1 cellular context compared by ENCODE assay signal in genomic region chr4:138242076-138242829, GRCh38.
A peak's percentile ranks its signal among the peaks of the same experiment; 100 is the strongest.
TF ChIP-seq lines count a peak whose summit lies in the region.

Gene SLC7A11, minus strand, starts transcription at chr4:138242349. Its CDS starts 280 bp downstream, at chr4:138242069.

TF ChIP-seq in HepG2, 621 proteins besides CTCF, POLR2A, EP300 and RAD21 (continued from another document and continues in another):
- TF ChIP-seq RERE (CRISPR knock-in tag; IDR thresholded peaks at IDR 0.05; ENCODE audit: low read depth) = peak; percentile 18; the same call in 1 of the 2 replicates
- no peak for TF ChIP-seq MBD4 (IDR thresholded peaks at IDR 0.05; ENCODE audit: borderline replicate concordance, low read length)
- TF ChIP-seq GRHL1 (CRISPR knock-in tag; conservative IDR thresholded peaks at IDR 0.05) = no peak
- TF ChIP-seq TBL1XR1 (IDR thresholded peaks at IDR 0.05; ENCODE audit: borderline replicate concordance, low read length, partially characterized antibody) = peak; percentile 95
- peak; percentile 70; the same call in 1 of the 2 replicates for TF ChIP-seq NFIC (IDR thresholded peaks at IDR 0.05; ENCODE audit: low read length)
- TF ChIP-seq MTA3 (CRISPR knock-in tag; IDR thresholded peaks at IDR 0.05) = no peak
- TF ChIP-seq GPN1 (CRISPR knock-in tag; IDR thresholded peaks at IDR 0.05; ENCODE audit: borderline replicate concordance) = no peak
- TF ChIP-seq ZNF629 (CRISPR knock-in tag; conservative IDR thresholded peaks at IDR 0.05) = no peak
- no peak for TF ChIP-seq ZBTB7A (CRISPR knock-in tag; IDR thresholded peaks at IDR 0.05)
- TF ChIP-seq ZNF24 (IDR thresholded peaks at IDR 0.05) = no peak
- TF ChIP-seq HMGA1 (CRISPR knock-in tag; conservative IDR thresholded peaks at IDR 0.05) = no peak
- no peak for TF ChIP-seq KLF9 (CRISPR knock-in tag; IDR thresholded peaks at IDR 0.05; ENCODE audit: low read depth)
- no peak for TF ChIP-seq RFX5 (IDR thresholded peaks at IDR 0.05; ENCODE audit: low read depth, low read length)
- peak; percentile 29; the same call in 1 of the 2 replicates for TF ChIP-seq HOXA3 (CRISPR knock-in tag; IDR thresholded peaks at IDR 0.05)
- TF ChIP-seq RFXANK (CRISPR knock-in tag; IDR thresholded peaks at IDR 0.05) = no peak
- no peak for TF ChIP-seq TEAD2 (CRISPR knock-in tag; IDR thresholded peaks at IDR 0.05)
- TF ChIP-seq ZNF350 (CRISPR knock-in tag; IDR thresholded peaks at IDR 0.05; ENCODE audit: borderline replicate concordance, low read depth) = peak; percentile 56; the same call in 1 of the 2 replicates
- TF ChIP-seq MED8 (CRISPR knock-in tag; IDR thresholded peaks at IDR 0.05; ENCODE audit: insufficient replicate concordance) = no peak
- TF ChIP-seq SAP130 (CRISPR knock-in tag; IDR thresholded peaks at IDR 0.05; ENCODE audit: low read depth) = peak; percentile 97
- no peak for TF ChIP-seq ZNF263 (CRISPR knock-in tag; IDR thresholded peaks at IDR 0.05)
- TF ChIP-seq ZNF687 (CRISPR knock-in tag; IDR thresholded peaks at IDR 0.05) = no peak; the same call in 1 of the 2 replicates
- peak; percentile 10 for TF ChIP-seq YY1 (IDR thresholded peaks at IDR 0.05; ENCODE audit: insufficient read depth, insufficient replicate concordance, low read depth, low read length)
- TF ChIP-seq ZNF234 (CRISPR knock-in tag; conservative IDR thresholded peaks at IDR 0.05) = no peak
- no peak for TF ChIP-seq HBP1 (CRISPR knock-in tag; IDR thresholded peaks at IDR 0.05; ENCODE audit: low read depth)
- TF ChIP-seq TAF1 (CRISPR knock-in tag; IDR thresholded peaks at IDR 0.05) = peak; percentile 82
- TF ChIP-seq ZNF501 (CRISPR knock-in tag; IDR thresholded peaks at IDR 0.05) = no peak
- peak in 1 of 2 experiments; percentile 90; a peak in 1 of 4 replicates for TF ChIP-seq KLF16 (CRISPR knock-in tag; IDR thresholded peaks at IDR 0.05)
- TF ChIP-seq PREB (CRISPR knock-in tag; IDR thresholded peaks at IDR 0.05) = no peak
- TF ChIP-seq FOXJ3 (CRISPR knock-in tag; IDR thresholded peaks at IDR 0.05; ENCODE audit: borderline replicate concordance) = peak; percentile 86; the same call in 1 of the 2 replicates
- TF ChIP-seq KLF6 (CRISPR knock-in tag; IDR thresholded peaks at IDR 0.05) = peak; percentile 83
- TF ChIP-seq KAT2B (IDR thresholded peaks at IDR 0.05; ENCODE audit: borderline replicate concordance, low read depth, low read length) = no peak
- TF ChIP-seq STAT5B (CRISPR knock-in tag; IDR thresholded peaks at IDR 0.05) = no peak
- peak; percentile 97 for TF ChIP-seq MAFG (CRISPR knock-in tag; IDR thresholded peaks at IDR 0.05)
- TF ChIP-seq GTF3A (CRISPR knock-in tag; conservative IDR thresholded peaks at IDR 0.05) = no peak
- 0 out of 2 replicates have a peak, but pooled peaks have one; percentile 63 for TF ChIP-seq HMGXB3 (CRISPR knock-in tag; IDR thresholded peaks at IDR 0.05; ENCODE audit: borderline replicate concordance)
- peak; percentile 65 for TF ChIP-seq CREB1 (IDR thresholded peaks at IDR 0.05)
- peak; percentile 35; the same call in 1 of the 2 replicates for TF ChIP-seq CREB1 (CRISPR knock-in tag; IDR thresholded peaks at IDR 0.05)
- peak; percentile 82 for TF ChIP-seq GATAD2A (CRISPR knock-in tag; IDR thresholded peaks at IDR 0.05)
- TF ChIP-seq ZGPAT (CRISPR knock-in tag; IDR thresholded peaks at IDR 0.05) = peak; percentile 79
- TF ChIP-seq TFAP4 (IDR thresholded peaks at IDR 0.05; ENCODE audit: borderline replicate concordance, low read depth) = peak; percentile 17; the same call in 1 of the 2 replicates
- no peak for TF ChIP-seq ZFX (CRISPR knock-in tag; IDR thresholded peaks at IDR 0.05; ENCODE audit: low read depth)
- peak; percentile 94 for TF ChIP-seq DRAP1 (CRISPR knock-in tag; IDR thresholded peaks at IDR 0.05)
